In the genomic region with DNA sequence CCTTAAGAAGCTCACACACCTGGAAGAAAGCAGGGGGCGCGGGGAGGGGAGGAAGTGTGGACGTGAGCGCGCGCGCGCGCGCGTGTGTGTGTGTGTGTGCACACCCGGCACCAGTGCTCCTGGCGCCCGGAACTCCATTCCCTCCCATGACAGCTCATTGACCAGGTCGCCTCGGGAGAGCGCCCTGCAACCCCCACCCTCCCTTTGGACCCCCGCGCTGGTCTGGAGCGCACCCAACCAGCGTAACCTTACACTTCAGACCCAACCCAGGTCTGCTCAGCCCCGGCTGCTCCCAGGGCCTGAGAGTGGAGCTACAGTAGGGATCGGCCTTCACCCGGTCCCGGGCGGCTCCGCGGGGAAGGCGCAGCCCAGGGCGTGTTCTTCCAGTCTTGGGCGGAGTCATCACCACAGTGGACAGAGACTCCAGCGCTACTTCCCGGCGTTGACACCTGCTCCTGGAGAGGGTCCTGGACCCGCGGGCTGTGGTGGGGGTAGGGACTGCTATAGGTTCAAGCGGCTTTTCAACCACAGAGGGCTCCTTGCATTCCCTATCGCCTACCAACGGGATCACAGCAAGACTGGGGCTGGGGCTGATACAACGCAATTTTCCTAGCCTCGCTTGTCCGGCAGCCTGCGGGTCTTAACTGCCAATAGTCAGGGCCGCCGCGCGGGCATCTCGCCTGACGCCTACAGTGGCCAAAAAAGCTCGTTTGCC, we compare ENCODE assay signal across 8 cellular contexts. TPM values are rescaled to one million over a fixed set of nuclear protein-coding genes. Genes with fewer than 3 reads are reported as not detected.
DNase-seq lines count a peak whose midpoint lies in the region; TF ChIP-seq lines count a peak whose summit lies in the region.

No MANE protein-coding gene starts in this region.

- H3K9me3 ChIP-seq in mesenchymal stem cell (ENCODE audit: control insufficient read depth, low read length), result no peaks in the 10 kb centered on the region
- no peaks in the 10 kb centered on the region for H3K9me3 ChIP-seq in transverse colon

- H3K9ac ChIP-seq in mesenchymal stem cell (ENCODE audit: low read length), result peak overlapping the region; percentile 69

- peak overlapping the region; percentile 46 for H2AFZ ChIP-seq in mesenchymal stem cell (ENCODE audit: low read depth, low read length)

- no peaks in the 10 kb centered on the region for H3K79me1 ChIP-seq in mesenchymal stem cell (replicated peaks; ENCODE audit: low read length, poor library complexity, severe bottlenecking)

- 2% methylated on average over 35 of the region's 50 CpGs for WGBS in mesenchymal stem cell
- 3% methylated on average over 32 of the region's 50 CpGs; no CpG with 5 or more reads in 1 of the 2 donors for WGBS in transverse colon (ENCODE audit: low coverage in 1 of 2), 2 donors

- H2BK5ac ChIP-seq in mesenchymal stem cell (ENCODE audit: low read depth, low read length, poor library complexity, severe bottlenecking), result no peak overlapping the region

- peak overlapping the region in 1 of 2 experiments; percentile 56 for H3K23ac ChIP-seq in mesenchymal stem cell (ENCODE audit: low read length in 2 of 2)

- peak overlapping the region; percentile 33 to 80 for H3K4me3 ChIP-seq in mesenchymal stem cell (ENCODE audit: insufficient read depth in 1 of 2, low read depth in 1 of 2, low read length in 2 of 2)
- peak overlapping the region; percentile 19 to 64 (median 44) for H3K4me3 ChIP-seq in transverse colon

- no peak overlapping the region for H4K8ac ChIP-seq in mesenchymal stem cell (ENCODE audit: low read length)

- H3K14ac ChIP-seq in mesenchymal stem cell (ENCODE audit: low read length in 2 of 2), result no peak overlapping the region

- no peak overlapping the region for H2BK15ac ChIP-seq in mesenchymal stem cell (ENCODE audit: low read depth, poor library complexity, severe bottlenecking)

- peak overlapping the region; percentile 98 for H3K4me2 ChIP-seq in mesenchymal stem cell (ENCODE audit: low read length, poor library complexity, severe bottlenecking)

- no peak overlapping the region for H2BK12ac ChIP-seq in mesenchymal stem cell (ENCODE audit: low read length in 2 of 2)

- H2BK120ac ChIP-seq in mesenchymal stem cell (ENCODE audit: low read depth, low read length), result no peak overlapping the region

- H3K36me3 ChIP-seq in mesenchymal stem cell (ENCODE audit: control insufficient read depth in 1 of 2, insufficient read depth in 2 of 2, low read depth in 1 of 2, low read length in 2 of 2) (no peaks in the 10 kb centered on the region), transverse colon (no peaks in the 10 kb centered on the region)

- peak overlapping the region in 1 of 2 experiments; percentile 43 for H3K18ac ChIP-seq in mesenchymal stem cell (ENCODE audit: low read depth in 1 of 2, low read length in 2 of 2)

- H3K27me3 ChIP-seq in mesenchymal stem cell (ENCODE audit: control insufficient read depth in 1 of 2, insufficient read depth in 1 of 2, low read length in 2 of 2) (peaks cover 55 to 66% of the 10 kb centered on the region in 2 experiments), transverse colon (peaks cover 19% of the 10 kb centered on the region)

- TF ChIP-seq CTCF in transverse colon (IDR thresholded peaks at IDR 0.05), result no peak

- intact Hi-C loops in transverse colon (cut with DNase I; ENCODE audit: low total_unique reads), result loop anchor here (10.0 kb wide), 1 partner anchor 164 kb away; no protein-coding TSS in a partner anchor

- H4K91ac ChIP-seq in mesenchymal stem cell (ENCODE audit: low read length), result no peak overlapping the region

- no peak overlapping the region for H3K4ac ChIP-seq in mesenchymal stem cell (ENCODE audit: low read depth in 1 of 2, low read length in 2 of 2)

- in situ Hi-C loops in transverse colon (cut with MboI; ENCODE audit: low pct_ligation_motif_present in 1 of 4, low pct_unique_long_range_greater_than_20kb in 1 of 4, low sequenced_read_pairs in 3 of 4), result no loop called here

- peak overlapping the region; percentile 50 for H3K27ac ChIP-seq in cingulate gyrus (ENCODE audit: low read depth, low read length)
- H3K27ac ChIP-seq in mesenchymal stem cell (ENCODE audit: low read length, poor library complexity, severe bottlenecking), result no peak overlapping the region
- H3K27ac ChIP-seq in transverse colon, result peak overlapping the region; percentile 73 to 82 (median 76)

- TF ChIP-seq POLR2A in transverse colon (IDR thresholded peaks at IDR 0.05), result peak; percentile 50

- peaks cover 23% of the 10 kb centered on the region for H3K4me1 ChIP-seq in mesenchymal stem cell (ENCODE audit: control insufficient read depth, insufficient read depth, low read depth, low read length)
- H3K4me1 ChIP-seq in transverse colon, result peaks cover 0 to 25% (median 18%) of the 10 kb centered on the region in 4 donors

- no peak for TF ChIP-seq EP300 in transverse colon (IDR thresholded peaks at IDR 0.05; ENCODE audit: low read depth)

- no peak overlapping the region for H2AK5ac ChIP-seq in mesenchymal stem cell (ENCODE audit: low read length, severe bottlenecking)

- peak; percentile 59 for DNase-seq in activated CD8-positive, alpha-beta memory T cell treated with anti-CD3 and anti-CD28 coated beads for 24 hours
- DNase-seq in activated CD8-positive, alpha-beta memory T cell treated with anti-CD3 and anti-CD28 coated beads, Interleukin-2, amount 50 U/mL, for 4 hours, result no peak
- peak; percentile 87 for DNase-seq in NCI-H69 (lab: John Stamatoyannopoulos, UW)
- peak; percentile 48 for DNase-seq in mesenchymal stem cell
- DNase-seq in transverse colon, result peak; percentile 73
- DNase-seq in putamen (ENCODE audit: low spot score), result no peak
- DNase-seq in EL, result no peak

RNA-seq across cellular contexts. Expression of a gene that starts 1.4 kb away (rescaled TPM):
- 1.7 TPM for polyA plus RNA-seq in mesenchymal stem cell (2013, experiment 1 of 2)
- polyA plus RNA-seq in mesenchymal stem cell (2013, experiment 2 of 2), result 1.8 TPM
- 10 to 100 TPM in 1 of 4 donors, 1 to 10 TPM in 3; 5.6 to 22.1 (median 8.4) TPM for total RNA-seq in transverse colon

Comparison
In these comparisons a context has a peak if more than half of its experiments do, and no peak if none do; other contexts are left out.
1. DNase-seq: peak in activated CD8-positive, alpha-beta memory T cell treated with anti-CD3 and anti-CD28 coated beads for 24 hours (single experiment), NCI-H69 (single experiment), mesenchymal stem cell (single experiment) and transverse colon (single experiment); none in activated CD8-positive, alpha-beta memory T cell treated with anti-CD3 and anti-CD28 coated beads, Interleukin-2, amount 50 U/mL, for 4 hours (single experiment), putamen (single experiment) and EL (single experiment).